ENCODE assay signal across 29 cellular contexts in genomic region chr3:102444101-102444500, GRCh38. TPM values are rescaled to one million over a fixed set of nuclear protein-coding genes. Genes with fewer than 3 reads are reported as not detected.
A peak's percentile ranks its signal among the peaks of the same experiment; 100 is the strongest.
DNase-seq lines count a peak whose midpoint lies in the region; ATAC-seq and TF ChIP-seq lines count a peak whose summit lies in the region.
"Had no signal": no experiment of that assay in that cellular context is flagged by ENCODE, and none has a peak within 500 bp of the region (broad histone marks: within the 10 kb centered on the region; RNA-seq: fewer than 3 reads in every experiment).

No MANE protein-coding gene starts in this region.

- TF ChIP-seq CTCF in AG09309 (IDR thresholded peaks at IDR 0.05; ENCODE audit: control insufficient read depth, insufficient read depth, low read depth, low read length, missing control alignments): no peak
- no peak for TF ChIP-seq CTCF in IMR-90 (conservative IDR thresholded peaks at IDR 0.05; ENCODE audit: low read depth, low read length)
- no peak for TF ChIP-seq CTCF in astrocyte of the cerebellum (IDR thresholded peaks at IDR 0.05; ENCODE audit: low read depth, low read length, missing control alignments)
- no peak for TF ChIP-seq CTCF in foreskin fibroblast (IDR thresholded peaks at IDR 0.05; ENCODE audit: low read depth, low read length)
- no peak for TF ChIP-seq CTCF in chondrocyte (IDR thresholded peaks at IDR 0.05)
- no peak for TF ChIP-seq CTCF in body of pancreas (IDR thresholded peaks at IDR 0.05)

- H4K8ac ChIP-seq in IMR-90 (ENCODE audit: low read depth in 2 of 2, low read length in 2 of 2): no peak overlapping the region

- H3K4me2 ChIP-seq in IMR-90 (ENCODE audit: low read depth, low read length): no peak overlapping the region

- H4K20me1 ChIP-seq in IMR-90 (ENCODE audit: insufficient read depth, low read length): no peaks in the 10 kb centered on the region

- no peak overlapping the region for H2AK9ac ChIP-seq in IMR-90 (replicated peaks; ENCODE audit: low read depth, low read length, poor library complexity)

- H3K27me3 ChIP-seq in IMR-90 (ENCODE audit: control insufficient read depth, insufficient read depth, low read length) (no peaks in the 10 kb centered on the region), body of pancreas (no peaks in the 10 kb centered on the region)
- H3K27me3 ChIP-seq: thyroid gland had no signal

- no peak overlapping the region for H3K4ac ChIP-seq in IMR-90 (ENCODE audit: low read depth, low read length)

- no peak overlapping the region for H3K18ac ChIP-seq in IMR-90 (ENCODE audit: low read depth, low read length)

- H4K91ac ChIP-seq in IMR-90 (ENCODE audit: insufficient read depth, low read depth, low read length): no peak overlapping the region

- H3K9me3 ChIP-seq in IMR-90 (ENCODE audit: control insufficient read depth, insufficient read depth, low read length) (no peaks in the 10 kb centered on the region), body of pancreas (no peaks in the 10 kb centered on the region)
- H3K9me3 ChIP-seq: thyroid gland had no signal

- no peak overlapping the region for H2AK5ac ChIP-seq in IMR-90 (ENCODE audit: low read depth, low read length)

- peak; percentile 17 for DNase-seq in AG09309 (ENCODE audit: low read depth)
- peak; percentile 56 for DNase-seq in IMR-90
- peak; percentile 49 for DNase-seq in astrocyte of the cerebellum (ENCODE audit: low read depth)
- DNase-seq in foreskin fibroblast: peak; percentile 45 to 80
- DNase-seq in chondrocyte (ENCODE audit: low spot score): no peak
- no peak for DNase-seq in body of pancreas
- DNase-seq in GM19238 (ENCODE audit: insufficient read length, low spot score): no peak
- DNase-seq: ACHN; activated CD4-positive, alpha-beta T cell treated with anti-CD3 and anti-CD28 coated beads, Interleukin-2, amount 10 ng/mL, durations not matched to agents 7 days and 5 days; activated CD8-positive, alpha-beta memory T cell treated with anti-CD3 and anti-CD28 coated beads, Interleukin-2, amount 50 U/mL, for 48 hours; activated effector memory CD4-positive, alpha-beta T cell treated with anti-CD3 and anti-CD28 coated beads, Interleukin-2, amount 50 U/mL, for 16 hours; activated naive CD8-positive, alpha-beta T cell treated with anti-CD3 and anti-CD28 coated beads, Interleukin-2, amount 50 U/mL, for 24 hours; CD8-positive, alpha-beta T cell; central memory CD4-positive, alpha-beta T cell; erythroblast; H7; head of caudate nucleus; Kasumi-1; NCI-H1092; NCI-H2029 treated with DMSO at 0.1 percent for 48 hours; NCI-H526; OCI-M1; SHP77 treated with DMSO at 0.1 percent for 48 hours; thyroid gland had no signal

- H2BK15ac ChIP-seq in IMR-90 (ENCODE audit: low read depth, low read length): no peak overlapping the region

- H3K27ac ChIP-seq in IMR-90 (ENCODE audit: insufficient read depth, low read length) (no peak overlapping the region), body of pancreas (no peak overlapping the region)
- H3K27ac ChIP-seq: thyroid gland had no signal

- no peaks in the 10 kb centered on the region for H3K36me3 ChIP-seq in IMR-90 (ENCODE audit: control insufficient read depth, insufficient read depth, low read length)
- no peaks in the 10 kb centered on the region for H3K36me3 ChIP-seq in body of pancreas (replicated peaks in 1 of 2; ENCODE audit: insufficient read depth in 1 of 2, low read depth in 2 of 2)
- H3K36me3 ChIP-seq: thyroid gland had no signal

- no peak overlapping the region for H3K56ac ChIP-seq in IMR-90 (ENCODE audit: extremely low read depth, insufficient read depth, low read length)

- no peak overlapping the region for H3K9ac ChIP-seq in IMR-90 (ENCODE audit: low read depth, low read length)

- TF ChIP-seq RAD21 in IMR-90 (IDR thresholded peaks at IDR 0.05; ENCODE audit: low read length): no peak

- no peak overlapping the region for H3K27ac Mint-ChIP-seq in chondrocyte (ENCODE audit: unreplicated experiment)
- H3K27ac Mint-ChIP-seq: activated CD4-positive, alpha-beta T cell treated with anti-CD3 and anti-CD28 coated beads, Interleukin-2, amount 10 ng/mL, durations not matched to agents 7 days and 5 days; activated naive CD8-positive, alpha-beta T cell treated with anti-CD3 and anti-CD28 coated beads, Interleukin-2, amount 50 U/mL, for 24 hours; CD8-positive, alpha-beta T cell; stimulated activated effector memory CD8-positive, alpha-beta T cell treated with anti-CD3 and anti-CD28 coated beads, Interleukin-12 subunit alpha, Interleukin-12 subunit beta, amount 100 ng/mL, for 72 hours; T-helper 1 cell treated with Interleukin-12 subunit alpha and Interleukin-12 subunit beta and Interleukin-4 antibody, amounts not matched to agents 30 μg/mL and 1 μg/mL, for 36 hours had no signal

- no peaks in the 10 kb centered on the region for H3K9me3 Mint-ChIP-seq in chondrocyte (ENCODE audit: low read depth)
- H3K9me3 Mint-ChIP-seq: activated CD4-positive, alpha-beta T cell treated with anti-CD3 and anti-CD28 coated beads, Interleukin-2, amount 10 ng/mL, durations not matched to agents 7 days and 5 days; activated naive CD8-positive, alpha-beta T cell treated with anti-CD3 and anti-CD28 coated beads, Interleukin-2, amount 50 U/mL, for 24 hours; CD8-positive, alpha-beta T cell; neural crest cell; stimulated activated effector memory CD8-positive, alpha-beta T cell treated with anti-CD3 and anti-CD28 coated beads, Interleukin-12 subunit alpha, Interleukin-12 subunit beta, amount 100 ng/mL, for 72 hours; T-helper 1 cell treated with Interleukin-12 subunit alpha and Interleukin-12 subunit beta and Interleukin-4 antibody, amounts not matched to agents 30 μg/mL and 1 μg/mL, for 36 hours had no signal

- no peak for ATAC-seq in IMR-90 (ENCODE audit: low read depth)
- ATAC-seq in body of pancreas: no peak
- ATAC-seq in HG02588 (IDR thresholded peaks at IDR 0.05; ENCODE audit: unreplicated experiment): no peak
- ATAC-seq: activated naive CD8-positive, alpha-beta T cell treated with anti-CD3 and anti-CD28 coated beads, Interleukin-2, amount 50 U/mL, for 24 hours; CD8-positive, alpha-beta T cell; left lobe of liver; stimulated activated effector memory CD8-positive, alpha-beta T cell treated with anti-CD3 and anti-CD28 coated beads, Interleukin-12 subunit alpha, Interleukin-12 subunit beta, amount 100 ng/mL, for 72 hours had no signal

- no peak overlapping the region for H2BK20ac ChIP-seq in IMR-90 (ENCODE audit: low read depth, low read length)

- TF ChIP-seq POLR2A in IMR-90 (IDR thresholded peaks at IDR 0.05; ENCODE audit: low read depth, low read length) (no peak), body of pancreas (IDR thresholded peaks at IDR 0.05) (no peak)

- H2BK120ac ChIP-seq in IMR-90 (ENCODE audit: low read depth, low read length): no peak overlapping the region

- H3K9me1 ChIP-seq in IMR-90 (ENCODE audit: insufficient read depth, low read length): no peaks in the 10 kb centered on the region

- BruUV-seq in IMR-90 (replicated peaks; lab: Mats Ljungman, UMichigan): no TSS peak

- no peak overlapping the region for H3K4me3 Mint-ChIP-seq in chondrocyte (ENCODE audit: unreplicated experiment)
- H3K4me3 Mint-ChIP-seq: activated CD4-positive, alpha-beta T cell treated with anti-CD3 and anti-CD28 coated beads, Interleukin-2, amount 10 ng/mL, durations not matched to agents 7 days and 5 days; activated naive CD8-positive, alpha-beta T cell treated with anti-CD3 and anti-CD28 coated beads, Interleukin-2, amount 50 U/mL, for 24 hours; CD8-positive, alpha-beta T cell; neural crest cell; stimulated activated effector memory CD8-positive, alpha-beta T cell treated with anti-CD3 and anti-CD28 coated beads, Interleukin-12 subunit alpha, Interleukin-12 subunit beta, amount 100 ng/mL, for 72 hours; T-helper 1 cell treated with Interleukin-12 subunit alpha and Interleukin-12 subunit beta and Interleukin-4 antibody, amounts not matched to agents 30 μg/mL and 1 μg/mL, for 36 hours had no signal

- no peak overlapping the region for H2BK5ac ChIP-seq in IMR-90 (ENCODE audit: low read depth, low read length, poor library complexity, severe bottlenecking)

- H3K23ac ChIP-seq in IMR-90 (ENCODE audit: low read depth, low read length): no peak overlapping the region

- peaks cover 2% of the 10 kb centered on the region for H3K27me3 Mint-ChIP-seq in chondrocyte (ENCODE audit: low read depth)

- intact Hi-C loops in IMR-90 (cut with micrococcal nuclease): no loop called here
- intact Hi-C loops in body of pancreas (cut with DNase I): no loop called here

- H3K4me1 Mint-ChIP-seq in chondrocyte (ENCODE audit: low read depth): no peaks in the 10 kb centered on the region
- H3K4me1 Mint-ChIP-seq: activated CD4-positive, alpha-beta T cell treated with anti-CD3 and anti-CD28 coated beads, Interleukin-2, amount 10 ng/mL, durations not matched to agents 7 days and 5 days; activated naive CD8-positive, alpha-beta T cell treated with anti-CD3 and anti-CD28 coated beads, Interleukin-2, amount 50 U/mL, for 24 hours; neural crest cell; stimulated activated effector memory CD8-positive, alpha-beta T cell treated with anti-CD3 and anti-CD28 coated beads, Interleukin-12 subunit alpha, Interleukin-12 subunit beta, amount 100 ng/mL, for 72 hours had no signal

- H2AFZ ChIP-seq in IMR-90 (replicated peaks; ENCODE audit: low read length, poor library complexity): no peak overlapping the region

- H3K14ac ChIP-seq in IMR-90 (replicated peaks; ENCODE audit: low read depth, low read length): no peak overlapping the region

- no peaks in the 10 kb centered on the region for H3K36me3 Mint-ChIP-seq in chondrocyte (ENCODE audit: low read depth)
- H3K36me3 Mint-ChIP-seq: CD8-positive, alpha-beta T cell; stimulated activated effector memory CD8-positive, alpha-beta T cell treated with anti-CD3 and anti-CD28 coated beads, Interleukin-12 subunit alpha, Interleukin-12 subunit beta, amount 100 ng/mL, for 72 hours had no signal

- CTCF ChIA-PET in IMR-90 (lab: Yijun Ruan, JAX): interaction anchor here (0.8 kb wide), 1 partner anchor 8 kb away, joined by 3 read pairs; no protein-coding TSS in a partner anchor

- H3K4me1 ChIP-seq in IMR-90 (ENCODE audit: control insufficient read depth, insufficient read depth, low read length) (no peaks in the 10 kb centered on the region), body of pancreas (no peaks in the 10 kb centered on the region)
- H3K4me1 ChIP-seq: thyroid gland had no signal

- no peaks in the 10 kb centered on the region for H3K79me1 ChIP-seq in IMR-90 (ENCODE audit: low read depth in 1 of 2, low read length in 2 of 2)

- no peak overlapping the region for H4K5ac ChIP-seq in IMR-90 (ENCODE audit: low read depth, low read length)

- in situ Hi-C loops in IMR-90 (cut with MboI; ENCODE audit: low sequenced_read_pairs) (no loop called here), astrocyte of the cerebellum (cut with HindIII; ENCODE audit: low sequenced_read_pairs) (no loop called here)

- WGBS in IMR-90 (ENCODE audit: extremely low coverage in 2 of 2, insufficient read length in 1 of 2), 2 experiments: no CpG with 5 or more reads among the region's 2 CpGs
- 45% methylated on average over 2 of the region's 2 CpGs for WGBS in body of pancreas, 2 donors

- POLR2A ChIA-PET in IMR-90 (lab: Charles Lee; ENCODE audit: unreplicated experiment): no interaction called here

- dilution Hi-C loops in IMR-90 (cut with HindIII; ENCODE audit: low sequenced_read_pairs, unreplicated experiment): no loop called here

- no peak overlapping the region for H3K4me3 ChIP-seq in AG09309 (ENCODE audit: control insufficient read depth, low read depth, low read length)
- H3K4me3 ChIP-seq in IMR-90 (ENCODE audit: insufficient read depth, low read depth, low read length): no peak overlapping the region
- H3K4me3 ChIP-seq in astrocyte of the cerebellum (ENCODE audit: low read depth, low read length): no peak overlapping the region
- H3K4me3 ChIP-seq in foreskin fibroblast (ENCODE audit: low read depth in 1 of 2, low read length in 2 of 2): no peak overlapping the region
- H3K4me3 ChIP-seq in body of pancreas: no peak overlapping the region
- H3K4me3 ChIP-seq: thyroid gland had no signal

RNA-seq across cellular contexts. Expression of gene ZPLD1, which starts 9.3 kb away (rescaled TPM):
- total RNA-seq in IMR-90 (2012; rRNA removed) (under 0.01 TPM in 2 replicates), chondrocyte (not detected in 3 replicates), body of pancreas (under 1 TPM in 1 of 2 donors, not detected in 1; 0.26 TPM)
- 0.03 TPM in 1 of 2 replicates, not detected in the other for polyA plus RNA-seq in IMR-90 (2012; rRNA removed)
- polyA plus RNA-seq in IMR-90 (2012; cell fraction: cytosol; rRNA removed): not detected in 2 replicates
- polyA plus RNA-seq in IMR-90 (2012; cell fraction: nucleus; rRNA removed; ENCODE audit: low replicate concordance): 0.02 TPM in 1 of 2 replicates, not detected in the other
- total RNA-seq: activated CD4-positive, alpha-beta T cell treated with anti-CD3 and anti-CD28 coated beads, Interleukin-2, amount 10 ng/mL, durations not matched to agents 7 days and 5 days; CD8-positive, alpha-beta T cell; H7; left lobe of liver; neural crest cell had no signal

Comparison
In these comparisons a context has a peak if more than half of its experiments do, and no peak if none do; other contexts are left out.
1. DNase-seq: peak in AG09309 (single experiment), IMR-90 (single experiment), astrocyte of the cerebellum (single experiment) and foreskin fibroblast (2 of 2); none in chondrocyte (single experiment), body of pancreas (0 of 4) and GM19238 (single experiment).